Comparison of ENCODE assay signal across 8 cellular contexts in the genomic region with DNA sequence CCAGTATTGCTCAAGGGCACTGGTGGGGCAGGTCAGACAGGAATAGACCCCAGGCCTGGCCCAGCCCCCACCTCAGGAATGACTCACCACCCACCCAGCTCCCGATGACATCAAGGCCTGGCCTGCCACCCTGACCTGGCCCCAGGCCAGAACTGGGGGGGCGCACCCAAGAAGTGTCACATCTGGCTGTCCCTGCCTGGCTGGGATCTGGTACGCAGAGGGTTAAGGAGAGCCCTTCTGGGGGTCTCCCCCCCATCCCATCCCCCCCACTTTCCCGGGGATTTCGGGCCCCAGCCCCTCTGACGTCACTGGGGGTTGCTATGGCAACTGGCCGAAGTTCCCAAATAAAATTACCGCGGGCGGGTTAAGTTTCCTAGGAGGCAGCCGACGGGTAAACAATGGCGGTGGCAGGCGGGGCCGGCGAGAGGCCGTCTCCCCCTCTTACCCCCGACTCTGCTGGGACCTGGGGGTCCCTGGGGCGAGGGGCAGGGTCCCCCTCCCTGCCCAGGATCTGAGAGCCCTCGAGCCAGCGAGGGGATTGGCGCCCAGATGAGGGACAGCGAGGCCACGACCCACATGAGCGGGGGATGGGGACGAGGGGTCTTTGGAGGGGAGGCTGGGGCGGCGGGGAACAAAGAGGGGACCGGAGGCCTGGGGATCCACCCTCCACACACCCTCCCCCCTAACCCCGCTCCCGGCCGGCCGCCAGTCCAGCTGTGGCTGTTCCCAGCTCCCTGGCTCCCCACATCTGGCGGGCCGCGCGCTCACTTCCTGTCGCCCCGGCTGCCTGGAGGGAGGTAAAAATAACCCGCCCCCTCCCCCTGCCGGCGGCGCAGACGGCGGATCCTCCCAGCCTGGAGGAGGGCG. TPM values are rescaled to one million over a fixed set of nuclear protein-coding genes. Genes with fewer than 3 reads are reported as not detected.
A peak's percentile ranks its signal among the peaks of the same experiment; 100 is the strongest.
DNase-seq lines count a peak whose midpoint lies in the region; ATAC-seq and TF ChIP-seq lines count a peak whose summit lies in the region.

No MANE protein-coding gene starts in this region.

- H3K36me3 Mint-ChIP-seq in activated CD8-positive, alpha-beta T cell treated with anti-CD3 and anti-CD28 coated beads, Interleukin-2, amount 10 ng/mL, durations not matched to agents 7 days and 5 days (ENCODE audit: low read depth) = no peaks in the 10 kb centered on the region
- no peaks in the 10 kb centered on the region for H3K36me3 Mint-ChIP-seq in memory B cell

- DNase-seq in AG09309 (ENCODE audit: low read depth) = no peak
- peak; percentile 45 for DNase-seq in NCI-H82 treated with DMSO at 0.1 percent for 48 hours (lab: John Stamatoyannopoulos, UW; ENCODE audit: unreplicated experiment)
- DNase-seq in activated CD8-positive, alpha-beta T cell treated with anti-CD3 and anti-CD28 coated beads, Interleukin-2, amount 10 ng/mL, durations not matched to agents 7 days and 5 days = peak; percentile 88
- DNase-seq in effector CD8-positive, alpha-beta T cell (lab: John Stamatoyannopoulos, UW) = peak; percentile 95
- peak; percentile 91 to 94 for DNase-seq in memory B cell (ENCODE audit: low spot score in 2 of 2)
- peak; percentile 88 for DNase-seq in stimulated activated CD8-positive, alpha-beta memory T cell treated with anti-CD3 and anti-CD28 coated beads, Interleukin-12 subunit alpha, Interleukin-12 subunit beta, amount 100 ng/mL, for 1 hour (ENCODE audit: low read depth)

- peak; percentile 35 for TF ChIP-seq POLR2A in GM18951 (IDR thresholded peaks at IDR 0.05; ENCODE audit: extremely low read depth, insufficient read depth, insufficient read length)

- peak overlapping the region; percentile 60 for H3K4me3 ChIP-seq in AG09309 (ENCODE audit: control insufficient read depth, low read depth, low read length)

- H3K27me3 Mint-ChIP-seq in activated CD8-positive, alpha-beta T cell treated with anti-CD3 and anti-CD28 coated beads, Interleukin-2, amount 10 ng/mL, durations not matched to agents 7 days and 5 days (ENCODE audit: low read depth) = no peaks in the 10 kb centered on the region
- H3K27me3 Mint-ChIP-seq in memory B cell = no peaks in the 10 kb centered on the region

- no peaks in the 10 kb centered on the region for H3K9me3 Mint-ChIP-seq in activated CD8-positive, alpha-beta T cell treated with anti-CD3 and anti-CD28 coated beads, Interleukin-2, amount 10 ng/mL, durations not matched to agents 7 days and 5 days (ENCODE audit: insufficient read depth)
- H3K9me3 Mint-ChIP-seq in memory B cell = no peaks in the 10 kb centered on the region

- peaks cover 61% of the 10 kb centered on the region for H3K4me1 Mint-ChIP-seq in activated CD8-positive, alpha-beta T cell treated with anti-CD3 and anti-CD28 coated beads, Interleukin-2, amount 10 ng/mL, durations not matched to agents 7 days and 5 days (ENCODE audit: low read depth)
- H3K4me1 Mint-ChIP-seq in memory B cell = peaks cover 31% of the 10 kb centered on the region

- CTCF ChIA-PET in activated CD8-positive, alpha-beta T cell treated with anti-CD3 and anti-CD28 coated beads, Interleukin-2, amount 10 ng/mL, durations not matched to agents 7 days and 5 days (lab: Charles Lee) = interaction anchor here (0.6 to 8.6 kb wide), 4 partner anchors 10 to 212 kb away, joined by 3 to 57 read pairs (median 12); no protein-coding TSS in a partner anchor

- peak overlapping the region; percentile 99 for H3K27ac Mint-ChIP-seq in activated CD8-positive, alpha-beta T cell treated with anti-CD3 and anti-CD28 coated beads, Interleukin-2, amount 10 ng/mL, durations not matched to agents 7 days and 5 days
- H3K27ac Mint-ChIP-seq in memory B cell = peak overlapping the region; percentile 99

- ATAC-seq in HG03439 (IDR thresholded peaks at IDR 0.05; ENCODE audit: unreplicated experiment) (peak; percentile 41), memory B cell (ENCODE audit: low read depth) (peak; percentile 22)
- peak; percentile 29 for ATAC-seq in activated CD8-positive, alpha-beta T cell treated with anti-CD3 and anti-CD28 coated beads, Interleukin-2, amount 10 ng/mL, durations not matched to agents 7 days and 5 days

- peak overlapping the region; percentile 79 for H3K4me3 Mint-ChIP-seq in activated CD8-positive, alpha-beta T cell treated with anti-CD3 and anti-CD28 coated beads, Interleukin-2, amount 10 ng/mL, durations not matched to agents 7 days and 5 days
- peak overlapping the region; percentile 78 for H3K4me3 Mint-ChIP-seq in memory B cell

- TF ChIP-seq CTCF in AG09309 (IDR thresholded peaks at IDR 0.05; ENCODE audit: control insufficient read depth, insufficient read depth, low read depth, low read length, missing control alignments) = peak; percentile 12

- POLR2A ChIA-PET in activated CD8-positive, alpha-beta T cell treated with anti-CD3 and anti-CD28 coated beads, Interleukin-2, amount 10 ng/mL, durations not matched to agents 7 days and 5 days (lab: Charles Lee) = interaction anchor here (0.6 to 5.5 kb wide), 17 partner anchors 10 to 695 kb away, joined by 3 to 104 read pairs (median 4); a partner anchor contains a TSS

- in situ Hi-C loops in GM18951 (cut with MboI; ENCODE audit: low sequenced_read_pairs, unreplicated experiment) = no loop called here

RNA-seq across cellular contexts. Expression of a gene that starts 29.7 kb away (rescaled TPM):
- under 1 TPM; 0.60 to 0.90 TPM for total RNA-seq in activated CD8-positive, alpha-beta T cell treated with anti-CD3 and anti-CD28 coated beads, Interleukin-2, amount 10 ng/mL, durations not matched to agents 7 days and 5 days

RNA-seq across cellular contexts. Expression of a gene that starts 52.0 kb away (rescaled TPM):
- total RNA-seq in activated CD8-positive, alpha-beta T cell treated with anti-CD3 and anti-CD28 coated beads, Interleukin-2, amount 10 ng/mL, durations not matched to agents 7 days and 5 days = 1 to 10 TPM; 8.4 to 9.5 TPM

RNA-seq across cellular contexts. Expression of a gene that starts 58.7 kb away (rescaled TPM):
- total RNA-seq in activated CD8-positive, alpha-beta T cell treated with anti-CD3 and anti-CD28 coated beads, Interleukin-2, amount 10 ng/mL, durations not matched to agents 7 days and 5 days = 1 to 10 TPM; 4.2 to 5.0 TPM

RNA-seq across cellular contexts. Expression of a gene that starts 58.7 kb away (rescaled TPM):
- 10 to 100 TPM; 27.8 to 28.9 TPM for total RNA-seq in activated CD8-positive, alpha-beta T cell treated with anti-CD3 and anti-CD28 coated beads, Interleukin-2, amount 10 ng/mL, durations not matched to agents 7 days and 5 days
